In genomic region chr19:38095411-38096308, GRCh38 we compare ENCODE assay signal across 8 cellular contexts.
A peak's percentile ranks its signal among the peaks of the same experiment; 100 is the strongest.
DNase-seq lines count a peak whose midpoint lies in the region; ATAC-seq and TF ChIP-seq lines count a peak whose summit lies in the region.

No MANE protein-coding gene starts in this region.

- no peak overlapping the region for H3K4me3 ChIP-seq in AG10803 (ENCODE audit: low read length)

- ATAC-seq in HG03280 (IDR thresholded peaks at IDR 0.05; ENCODE audit: unreplicated experiment) = no peak

- peak; percentile 80 for TF ChIP-seq CTCF in AG10803 (conservative IDR thresholded peaks at IDR 0.05; ENCODE audit: low read length)

- DNase-seq in AG10803 (ENCODE audit: low read depth) = peak; percentile 72
- DNase-seq in HCEC 1CT = peak; percentile 31
- DNase-seq in NCI-H526 treated with DMSO at 0.1 percent for 48 hours (lab: John Stamatoyannopoulos, UW) = peak; percentile 36
- DNase-seq in activated CD4-positive, alpha-beta T cell treated with anti-CD3 and anti-CD28 coated beads, Interleukin-2, amount 50 U/mL, for 4 hours = peak; percentile 38 to 51
- DNase-seq in effector CD8-positive, alpha-beta T cell (lab: John Stamatoyannopoulos, UW) = peak; percentile 9
- DNase-seq in lung microvascular endothelial cell (ENCODE audit: low read depth in 2 of 2) = peak; percentile 76
- peak; percentile 18 to 26 for DNase-seq in stimulated activated CD8-positive, alpha-beta memory T cell treated with anti-CD3 and anti-CD28 coated beads, Interleukin-15, amount 100 ng/mL, for 48 hours (ENCODE audit: low read depth in 2 of 2)

Comparison
In these comparisons a context has a peak if more than half of its experiments do, and no peak if none do; other contexts are left out.
1. DNase-seq: peak in every context shown above with its lines; median percentile 76 in lung microvascular endothelial cell; 72 in AG10803; 44 in activated CD4-positive, alpha-beta T cell treated with anti-CD3 and anti-CD28 coated beads, Interleukin-2, amount 50 U/mL, for 4 hours; 36 in NCI-H526 treated with DMSO at 0.1 percent for 48 hours; 31 in HCEC 1CT; 22 in stimulated activated CD8-positive, alpha-beta memory T cell treated with anti-CD3 and anti-CD28 coated beads, Interleukin-15, amount 100 ng/mL, for 48 hours; 9 in effector CD8-positive, alpha-beta T cell.